ENCODE assay signal across 8 cellular contexts in the genomic region with DNA sequence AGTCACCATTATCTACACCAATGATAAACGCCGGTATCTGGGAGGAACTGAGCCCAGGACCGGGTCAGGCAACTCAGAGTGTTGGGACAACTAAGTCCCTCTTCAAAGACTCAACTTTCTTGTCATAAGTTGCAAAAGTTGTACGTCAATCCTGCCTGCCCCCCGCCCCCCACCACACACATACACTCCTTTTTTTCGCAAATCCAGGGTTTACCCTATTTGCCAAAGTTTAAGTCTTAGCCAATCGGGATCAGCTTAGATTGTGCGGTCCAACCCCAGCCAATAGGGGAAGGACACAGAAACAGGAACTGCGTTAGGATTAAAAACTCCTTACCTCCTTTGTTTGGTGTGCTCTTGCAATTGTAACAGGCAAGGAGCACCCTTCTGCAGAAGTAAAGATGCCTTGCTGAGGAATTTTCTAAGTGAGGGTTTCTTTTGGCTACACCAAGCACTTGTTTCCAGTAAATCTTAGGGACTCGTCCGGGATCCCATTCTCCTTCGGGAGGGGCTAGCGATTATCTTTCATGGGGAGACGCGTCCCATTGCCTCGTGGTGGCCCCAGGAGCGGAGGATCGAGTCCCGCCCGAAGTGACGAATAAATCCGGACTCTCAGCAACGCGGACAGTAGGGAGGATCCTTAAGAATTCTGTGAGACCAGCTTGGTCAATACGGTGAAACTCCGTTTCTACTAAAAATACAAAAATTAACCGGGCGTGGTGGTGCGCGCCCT.
DNase-seq lines count a peak whose midpoint lies in the region; ATAC-seq and TF ChIP-seq lines count a peak whose summit lies in the region.

No MANE protein-coding gene starts in this region.

- H3K4me1 ChIP-seq in cardiac muscle cell (ENCODE audit: low read depth) (no peaks in the 10 kb centered on the region), ovary (ENCODE audit: insufficient read depth) (peaks cover 2% of the 10 kb centered on the region)

- no peak for TF ChIP-seq CTCF in cardiac muscle cell (IDR thresholded peaks at IDR 0.05; ENCODE audit: low read depth, low read length)
- no peak for TF ChIP-seq CTCF in ovary (IDR thresholded peaks at IDR 0.05)

- no peaks in the 10 kb centered on the region for H3K36me3 ChIP-seq in cardiac muscle cell
- no peaks in the 10 kb centered on the region for H3K36me3 ChIP-seq in ovary

- TF ChIP-seq EP300 in ovary (IDR thresholded peaks at IDR 0.05), result no peak

- peak; percentile 57 for ATAC-seq in GM19023 (IDR thresholded peaks at IDR 0.05; ENCODE audit: unreplicated experiment)
- ATAC-seq in HG03175 (IDR thresholded peaks at IDR 0.05; ENCODE audit: unreplicated experiment), result peak; percentile 45
- ATAC-seq in HG03139 (IDR thresholded peaks at IDR 0.05; ENCODE audit: unreplicated experiment), result no peak

- H3K9me3 ChIP-seq in cardiac muscle cell (ENCODE audit: low read depth) (no peaks in the 10 kb centered on the region), ovary (no peaks in the 10 kb centered on the region)

- no peak for TF ChIP-seq POLR2A in ovary (IDR thresholded peaks at IDR 0.05)

- 2 to 3% (median 3%) methylated on average over 30 of the region's 30 CpGs for WGBS in ovary, 3 donors

- peaks cover 38% of the 10 kb centered on the region for H3K27me3 ChIP-seq in cardiac muscle cell
- no peaks in the 10 kb centered on the region for H3K27me3 ChIP-seq in ovary

- H3K36me3 Mint-ChIP-seq in activated naive CD8-positive, alpha-beta T cell, result no peaks in the 10 kb centered on the region

- DNase-seq in CD1c-positive myeloid dendritic cell (ENCODE audit: extremely low spot score), result peak; percentile 75
- peak; percentile 52 for DNase-seq in OCI-M2 (lab: John Stamatoyannopoulos, UW; ENCODE audit: unreplicated experiment)
- peak; percentile 56 to 94 for DNase-seq in cardiac muscle cell (ENCODE audit: low read depth in 1 of 2, low spot score in 1 of 2)
- DNase-seq in ovary, result peak; percentile 32 to 65 (median 48)

- peak overlapping the region; percentile 63 for H3K4me3 ChIP-seq in cardiac muscle cell
- peak overlapping the region; percentile 56 for H3K4me3 ChIP-seq in ovary

- H3K27me3 Mint-ChIP-seq in activated naive CD8-positive, alpha-beta T cell, result no peaks in the 10 kb centered on the region

- intact Hi-C loops in ovary (cut with DNase I), result loop anchor here in 2 of 4 donors (10.0 kb wide), 2 partner anchors 297 to 327 kb away; a partner anchor contains a TSS

- peak overlapping the region; percentile 82 for H3K27ac Mint-ChIP-seq in activated naive CD8-positive, alpha-beta T cell

- H3K27ac ChIP-seq in cardiac muscle cell (peak overlapping the region; percentile 22), ovary (peak overlapping the region; percentile 76 to 79)

- no peaks in the 10 kb centered on the region for H3K9me3 Mint-ChIP-seq in activated naive CD8-positive, alpha-beta T cell (ENCODE audit: low read depth)

- H3K4me3 Mint-ChIP-seq in activated naive CD8-positive, alpha-beta T cell, result peak overlapping the region; percentile 96

- peaks cover 9% of the 10 kb centered on the region for H3K4me1 Mint-ChIP-seq in activated naive CD8-positive, alpha-beta T cell (ENCODE audit: low read depth)
